In the genomic region with DNA sequence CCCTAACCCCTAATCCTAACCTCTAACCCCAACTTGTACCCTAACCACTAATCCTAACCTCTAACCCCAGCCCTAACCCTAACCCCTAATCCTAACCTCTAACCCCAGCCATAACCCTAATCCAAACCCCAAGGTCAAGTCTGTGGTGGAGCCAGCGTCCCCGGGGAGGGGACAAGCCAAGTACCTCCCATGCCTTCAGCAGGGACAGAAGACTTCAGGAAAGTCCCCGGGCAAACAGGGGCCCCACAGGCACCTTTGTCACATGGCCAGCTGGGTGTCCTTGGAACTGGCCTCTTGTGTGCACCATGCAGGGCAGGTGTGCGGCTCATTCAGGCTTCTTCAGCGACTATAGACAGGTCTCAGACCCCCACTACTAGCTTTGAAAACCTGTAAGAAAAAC, we compare ENCODE assay signal across 25 cellular contexts.
"Had no signal": no experiment of that assay in that cellular context is flagged by ENCODE, and none has a peak within 500 bp of the region (broad histone marks: within the 10 kb centered on the region; RNA-seq: fewer than 3 reads in every experiment).

No MANE protein-coding gene starts in this region.

- H2AFZ ChIP-seq: parathyroid adenoma had no signal

- H3K4me1 ChIP-seq: esophagus squamous epithelium, lower lobe of right lung, parathyroid adenoma, prostate gland, right atrium auricular region, thyroid gland had no signal

- H3K36me3 ChIP-seq: cardiac muscle cell, esophagus squamous epithelium, lower lobe of right lung, neutrophil, prostate gland, right atrium auricular region, thyroid gland had no signal

- DNase-seq: effector memory CD4-positive, alpha-beta T cell; erythroblast; esophagus squamous epithelium; foreskin melanocyte; hypothalamus; immature natural killer cell; left ventricle myocardium superior; lower lobe of right lung; mucosa of descending colon; naive B cell; stimulated activated CD4-positive, alpha-beta T cell treated with anti-CD3 and anti-CD28 coated beads, Interleukin-15, amount 100 ng/mL, for 24 hours; stimulated activated CD4-positive, alpha-beta T cell treated with anti-CD3 and anti-CD28 coated beads, Interleukin-2, amount 100 ng/mL, for 48 hours; stimulated activated naive B cell treated with anti-CD40 and anti-IgM and Interleukin-4, amounts not matched to agents 10 μg/mL and 1 μg/mL and 100 μg/mL, for 72 hours; thyroid gland; trophoblast cell had no signal

- FAIRE-seq: colon, endometrium, keratinocyte had no signal

- H3K4me3 ChIP-seq: cardiac muscle cell, esophagus squamous epithelium, lower lobe of right lung, mucosa of descending colon, prostate gland, right atrium auricular region, skin epidermis, thyroid gland had no signal

- H3K27ac ChIP-seq: cardiac muscle cell, esophagus squamous epithelium, lower lobe of right lung, neutrophil, parathyroid adenoma, prostate gland, right atrium auricular region, skin epidermis, thyroid gland had no signal

- H3K9me3 ChIP-seq: esophagus squamous epithelium, lower lobe of right lung, mucosa of descending colon, neutrophil, prostate gland, right atrium auricular region, thyroid gland had no signal

- H3K9ac ChIP-seq: parathyroid adenoma had no signal

- H3K27me3 ChIP-seq: right atrium auricular region, thyroid gland had no signal

- H3K79me2 ChIP-seq: parathyroid adenoma had no signal

- ATAC-seq: left ventricle myocardium superior; lower lobe of right lung; mucosa of descending colon; natural killer cell treated with Interleukin-12 subunit alpha and Interleukin-12 subunit beta and Interleukin-15 and Interleukin-18, amount 100 ng/mL, for 72 hours; stimulated activated naive B cell treated with anti-CD40 and anti-IgM and Interleukin-4, amounts not matched to agents 10 μg/mL and 1 μg/mL and 100 μg/mL, for 72 hours had no signal
